Comparison of ENCODE assay signal across 30 cellular contexts in genomic region chr3:134625885-134626741, GRCh38. TPM values are rescaled to one million over a fixed set of nuclear protein-coding genes. Genes with fewer than 3 reads are reported as not detected.
"Had no signal": no experiment of that assay in that cellular context is flagged by ENCODE, and none has a peak within 500 bp of the region (broad histone marks: within the 10 kb centered on the region; RNA-seq: fewer than 3 reads in every experiment).

No MANE protein-coding gene starts in this region.

- H3K9me3 ChIP-seq: gastrocnemius medialis, suprapubic skin had no signal

- H3K27me3 ChIP-seq: gastrocnemius medialis, hepatocyte, suprapubic skin, tibial artery, upper lobe of right lung had no signal

- DNase-seq: activated CD4-positive, alpha-beta T cell treated with anti-CD3 and anti-CD28 coated beads for 4 hours; activated CD4-positive, alpha-beta T cell treated with anti-CD3 and anti-CD28 coated beads, Interleukin-2, amount 50 U/mL, for 4 hours; activated gamma-delta T cell treated with Interleukin-2 at 50 U/mL for 16 hours; activated naive CD8-positive, alpha-beta T cell treated with anti-CD3 and anti-CD28 coated beads, Interleukin-2, amount 50 U/mL, for 24 hours; activated T-cell treated with anti-CD3 and anti-CD28 coated beads, Interleukin-2, amount 50 U/mL, for 4 hours; amygdala; central memory CD4-positive, alpha-beta T cell; dermis blood vessel endothelial cell; effector CD8-positive, alpha-beta T cell; erythroblast; gastrocnemius medialis; midbrain; nucleus accumbens; right cardiac atrium; stimulated activated CD4-positive, alpha-beta T cell treated with anti-CD3 and anti-CD28 coated beads, Interleukin-15, amount 100 ng/mL, for 24 hours; stimulated activated CD4-positive, alpha-beta T cell treated with anti-CD3 and anti-CD28 coated beads, Interleukin-2, amount 100 ng/mL, for 24 hours; stimulated activated naive B cell treated with anti-CD40 and anti-IgM and Interleukin-4, amounts not matched to agents 10 μg/mL and 1 μg/mL and 100 μg/mL, for 72 hours; T-helper 1 cell; upper lobe of right lung had no signal

- H3K36me3 ChIP-seq: gastrocnemius medialis, tibial artery, upper lobe of right lung had no signal

- H3K9ac ChIP-seq: parathyroid adenoma had no signal

- H3K36me3 Mint-ChIP-seq: activated naive CD4-positive, alpha-beta T cell treated with anti-CD3 and anti-CD28 coated beads, Interleukin-2, amount 50 U/mL, for 24 hours had no signal

- H3K27ac ChIP-seq: gastrocnemius medialis, hepatocyte, parathyroid adenoma, suprapubic skin, tibial artery, upper lobe of right lung had no signal

- H3K4me3 ChIP-seq: gastrocnemius medialis, hepatocyte, suprapubic skin, tibial artery, upper lobe of right lung had no signal

- H2AFZ ChIP-seq: hepatocyte, parathyroid adenoma had no signal

- H3K4me1 ChIP-seq: parathyroid adenoma, suprapubic skin, tibial artery, upper lobe of right lung had no signal

- H3K27me3 Mint-ChIP-seq: activated naive CD8-positive, alpha-beta T cell treated with anti-CD3 and anti-CD28 coated beads, Interleukin-2, amount 50 U/mL, for 24 hours had no signal

- H3K27ac Mint-ChIP-seq: activated naive CD4-positive, alpha-beta T cell treated with anti-CD3 and anti-CD28 coated beads, Interleukin-2, amount 50 U/mL, for 24 hours; activated naive CD8-positive, alpha-beta T cell treated with anti-CD3 and anti-CD28 coated beads, Interleukin-2, amount 50 U/mL, for 24 hours; activated T-helper 17 cell treated with anti-CD3 and anti-CD28 coated beads, Interleukin-2, amount 50 U/mL, for 72 hours; naive thymus-derived CD4-positive, alpha-beta T cell; stimulated activated naive B cell treated with anti-CD40 and anti-IgM and Interleukin-4, amounts not matched to agents 10 μg/mL and 1 μg/mL and 100 μg/mL, for 72 hours; T-helper 2 cell treated with Interferon-gamma antibody and Interleukin-4, amounts not matched to agents 5 μg/mL and 100 μg/mL, for 36 hours had no signal

- H3K4me2 ChIP-seq: hepatocyte had no signal

- ATAC-seq: activated naive CD8-positive, alpha-beta T cell treated with anti-CD3 and anti-CD28 coated beads, Interleukin-2, amount 50 U/mL, for 24 hours; activated T-cell treated with anti-CD3 and anti-CD28 coated beads, Interleukin-2, amount 50 U/mL, for 4 hours; activated T-helper 17 cell treated with anti-CD3 and anti-CD28 coated beads, Interleukin-2, amount 50 U/mL, for 72 hours; gastrocnemius medialis; naive thymus-derived CD4-positive, alpha-beta T cell; right cardiac atrium; stimulated activated naive B cell treated with anti-CD40 and anti-IgM and Interleukin-4, amounts not matched to agents 10 μg/mL and 1 μg/mL and 100 μg/mL, for 72 hours; upper lobe of right lung had no signal

- H3K4me3 Mint-ChIP-seq: activated naive CD4-positive, alpha-beta T cell treated with anti-CD3 and anti-CD28 coated beads, Interleukin-2, amount 50 U/mL, for 24 hours; activated naive CD8-positive, alpha-beta T cell treated with anti-CD3 and anti-CD28 coated beads, Interleukin-2, amount 50 U/mL, for 24 hours; activated T-cell treated with anti-CD3 and anti-CD28 coated beads, Interleukin-2, amount 50 U/mL, for 4 hours; activated T-helper 17 cell treated with anti-CD3 and anti-CD28 coated beads, Interleukin-2, amount 50 U/mL, for 72 hours; naive thymus-derived CD4-positive, alpha-beta T cell; stimulated activated naive B cell treated with anti-CD40 and anti-IgM and Interleukin-4, amounts not matched to agents 10 μg/mL and 1 μg/mL and 100 μg/mL, for 72 hours; T-helper 2 cell treated with Interferon-gamma antibody and Interleukin-4, amounts not matched to agents 5 μg/mL and 100 μg/mL, for 36 hours had no signal

- H3K9me3 Mint-ChIP-seq: activated naive CD4-positive, alpha-beta T cell treated with anti-CD3 and anti-CD28 coated beads, Interleukin-2, amount 50 U/mL, for 24 hours had no signal

- H3K4me1 Mint-ChIP-seq: activated naive CD4-positive, alpha-beta T cell treated with anti-CD3 and anti-CD28 coated beads, Interleukin-2, amount 50 U/mL, for 24 hours; activated naive CD8-positive, alpha-beta T cell treated with anti-CD3 and anti-CD28 coated beads, Interleukin-2, amount 50 U/mL, for 24 hours; activated T-helper 17 cell treated with anti-CD3 and anti-CD28 coated beads, Interleukin-2, amount 50 U/mL, for 72 hours; stimulated activated naive B cell treated with anti-CD40 and anti-IgM and Interleukin-4, amounts not matched to agents 10 μg/mL and 1 μg/mL and 100 μg/mL, for 72 hours had no signal

RNA-seq across cellular contexts. Expression of gene KY, which starts 24.7 kb away (rescaled TPM):
- total RNA-seq: activated CD8-positive, alpha-beta memory T cell treated with anti-CD3 and anti-CD28 coated beads for 36 hours; activated T-cell treated with anti-CD3 and anti-CD28 coated beads, Interleukin-2, amount 50 U/mL, for 4 hours; activated T-helper 17 cell treated with anti-CD3 and anti-CD28 coated beads, Interleukin-2, amount 50 U/mL, for 72 hours; dermis blood vessel endothelial cell; naive thymus-derived CD4-positive, alpha-beta T cell; pulmonary artery endothelial cell had no signal
- polyA plus RNA-seq: keratinocyte; naive thymus-derived CD4-positive, alpha-beta T cell had no signal
